ENCODE assay signal across 26 cellular contexts in the genomic region with DNA sequence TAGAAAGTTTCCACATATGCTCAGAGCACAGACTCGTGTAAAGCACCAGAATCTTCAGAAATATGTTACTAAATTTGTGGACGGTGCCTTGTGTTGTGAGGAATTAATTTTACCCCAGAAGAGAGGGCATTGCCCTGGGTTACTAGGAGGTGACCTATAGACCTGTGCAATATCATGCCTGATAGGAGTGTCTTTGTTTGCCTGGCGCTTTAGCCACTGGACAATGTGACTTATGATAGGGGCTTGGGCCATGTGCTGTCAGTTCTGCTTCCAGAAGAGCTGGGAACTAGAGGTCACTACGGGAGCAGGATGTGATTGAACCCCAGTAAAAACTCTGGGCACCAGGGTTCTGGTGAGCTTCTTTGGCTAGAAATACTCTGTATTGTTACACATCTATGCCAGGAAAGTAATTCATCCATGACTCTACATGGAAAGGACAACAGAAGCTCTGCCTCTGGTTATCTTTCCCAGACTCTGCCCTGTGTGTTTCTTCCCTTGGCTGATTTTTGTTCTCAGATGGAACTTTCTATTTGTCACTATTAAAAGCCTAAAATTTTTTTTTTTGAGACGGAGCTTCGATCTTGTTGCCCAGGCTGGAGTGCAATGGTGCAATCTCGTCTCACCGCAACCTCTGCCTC.
DNase-seq lines count a peak whose midpoint lies in the region; ATAC-seq and TF ChIP-seq lines count a peak whose summit lies in the region.
"Had no signal": no experiment of that assay in that cellular context is flagged by ENCODE, and none has a peak within 500 bp of the region (broad histone marks: within the 10 kb centered on the region; RNA-seq: fewer than 3 reads in every experiment).

No MANE protein-coding gene starts in this region.

- DNase-seq in GM23248 = no peak
- no peak for DNase-seq in Panc1 (ENCODE audit: low read depth, low spot score)
- peak; percentile 9 for DNase-seq in hepatocyte (ENCODE audit: low spot score)
- no peak for DNase-seq in nephron progenitor cell
- DNase-seq in psoas muscle = no peak
- no peak for DNase-seq in activated gamma-delta T cell treated with Interleukin-2 at 50 U/mL for 16 hours
- DNase-seq in dorsolateral prefrontal cortex = no peak
- DNase-seq: CD4-positive, CD25-positive, alpha-beta regulatory T cell; DMS53; KBM-7; MV-4-11; NCI-H1105; NCI-H1436 treated with DMSO at 0.1 percent for 48 hours; NCI-H187 treated with DMSO at 0.1 percent for 48 hours; NCI-H2171 treated with DMSO at 0.1 percent for 48 hours; NCI-H524 treated with DMSO at 0.1 percent for 48 hours; NCI-H82; NK-92 treated with Interleukin-12 subunit alpha and Interleukin-12 subunit beta, amount 100 ng/mL, for 24 hours; PC-9; Right ventricle myocardium superior; RPMI8226 had no signal

- intact Hi-C loops in Panc1 (cut with micrococcal nuclease; ENCODE audit: unreplicated experiment) (no loop called here), psoas muscle (cut with DNase I) (no loop called here), dorsolateral prefrontal cortex (cut with DNase I) (no loop called here)

- H3K4me1 ChIP-seq in GM23248 (ENCODE audit: insufficient read depth) (no peaks in the 10 kb centered on the region), Panc1 (ENCODE audit: control insufficient read depth, insufficient read depth, low read length) (no peaks in the 10 kb centered on the region), hepatocyte (ENCODE audit: insufficient read depth) (no peaks in the 10 kb centered on the region), psoas muscle (no peaks in the 10 kb centered on the region)
- H3K4me1 ChIP-seq: BLaER1, HAP-1, SJSA1 had no signal

- H3K27me3 ChIP-seq in GM23248 (replicated peaks; ENCODE audit: insufficient read depth) = no peaks in the 10 kb centered on the region
- no peaks in the 10 kb centered on the region for H3K27me3 ChIP-seq in Panc1 (ENCODE audit: control insufficient read depth, insufficient read depth, low read length)
- no peaks in the 10 kb centered on the region for H3K27me3 ChIP-seq in hepatocyte
- no peaks in the 10 kb centered on the region for H3K27me3 ChIP-seq in psoas muscle (ENCODE audit: insufficient read depth in 3 of 3, low read length in 2 of 3)
- H3K27me3 ChIP-seq in dorsolateral prefrontal cortex = no peaks in the 10 kb centered on the region
- H3K27me3 ChIP-seq: BLaER1, SJSA1 had no signal

- no peaks in the 10 kb centered on the region for H4K20me1 ChIP-seq in GM23248 (ENCODE audit: insufficient read depth)
- no peaks in the 10 kb centered on the region for H4K20me1 ChIP-seq in hepatocyte (ENCODE audit: insufficient read depth, poor library complexity, severe bottlenecking)
- H4K20me1 ChIP-seq: BLaER1 had no signal

- H3K4me3 Mint-ChIP-seq in nephron progenitor cell = no peak overlapping the region
- H3K4me3 Mint-ChIP-seq: CD4-positive, CD25-positive, alpha-beta regulatory T cell had no signal

- no peaks in the 10 kb centered on the region for H3K9me3 ChIP-seq in GM23248 (ENCODE audit: low read depth)
- H3K9me3 ChIP-seq in Panc1 (ENCODE audit: control insufficient read depth, insufficient read depth, low read depth, low read length) = no peaks in the 10 kb centered on the region
- no peaks in the 10 kb centered on the region for H3K9me3 ChIP-seq in hepatocyte (ENCODE audit: low read depth)
- H3K9me3 ChIP-seq in psoas muscle = no peaks in the 10 kb centered on the region
- H3K9me3 ChIP-seq: BLaER1, HAP-1, SJSA1 had no signal

- H3K79me2 ChIP-seq in GM23248 (ENCODE audit: insufficient read depth) (peaks cover 98% of the 10 kb centered on the region), hepatocyte (no peaks in the 10 kb centered on the region)

- TF ChIP-seq CTCF in Panc1 (IDR thresholded peaks at IDR 0.05) = no peak
- TF ChIP-seq CTCF in hepatocyte (IDR thresholded peaks at IDR 0.05; ENCODE audit: poor library complexity) = no peak
- no peak for TF ChIP-seq CTCF in nephron progenitor cell (IDR thresholded peaks at IDR 0.05)
- no peak for TF ChIP-seq CTCF in psoas muscle (IDR thresholded peaks at IDR 0.05)
- no peak for TF ChIP-seq CTCF in dorsolateral prefrontal cortex (IDR thresholded peaks at IDR 0.05 in 54 of 56, conservative IDR thresholded peaks at IDR 0.05 in 2 of 56; ENCODE audit: low read depth in 1 of 56, partially characterized antibody in 56 of 56)

- H3K27ac ChIP-seq in GM23248 (peak overlapping the region; percentile 16; the same call in 1 of the 2 replicates), Panc1 (ENCODE audit: low read length) (no peak overlapping the region), hepatocyte (no peak overlapping the region), psoas muscle (no peak overlapping the region), dorsolateral prefrontal cortex (no peak overlapping the region)
- H3K27ac ChIP-seq: BLaER1, HL-60, PC-9, SJSA1 had no signal

- peak overlapping the region; percentile 46 for H3K27ac Mint-ChIP-seq in nephron progenitor cell

- no peaks in the 10 kb centered on the region for H3K4me1 Mint-ChIP-seq in nephron progenitor cell

- H3K36me3 Mint-ChIP-seq in nephron progenitor cell (ENCODE audit: low read depth) = peaks cover 26% of the 10 kb centered on the region

- H3K4me3 ChIP-seq in GM23248 (no peak overlapping the region), Panc1 (ENCODE audit: low read depth in 2 of 2, low read length in 2 of 2) (no peak overlapping the region), hepatocyte (no peak overlapping the region), psoas muscle (no peak overlapping the region), dorsolateral prefrontal cortex (no peak overlapping the region)
- H3K4me3 ChIP-seq: BLaER1, HAP-1, PC-9, SJSA1 had no signal

- POLR2A ChIA-PET in Panc1 (lab: Charles Lee) = interaction anchor here (0.7 kb wide), 1 partner anchor 179 kb away, joined by 3 read pairs; no protein-coding TSS in a partner anchor

- H3K9me2 ChIP-seq in GM23248 (ENCODE audit: insufficient read depth) (no peaks in the 10 kb centered on the region), hepatocyte (replicated peaks; ENCODE audit: insufficient read depth) (no peaks in the 10 kb centered on the region)

- H3K9me3 Mint-ChIP-seq in nephron progenitor cell = no peaks in the 10 kb centered on the region
- H3K9me3 Mint-ChIP-seq: CD4-positive, CD25-positive, alpha-beta regulatory T cell had no signal

- H2AFZ ChIP-seq in GM23248 (no peak overlapping the region), hepatocyte (no peak overlapping the region)
- H2AFZ ChIP-seq: PC-9 had no signal

- no peaks in the 10 kb centered on the region for H3K27me3 Mint-ChIP-seq in nephron progenitor cell (ENCODE audit: low read depth, poor library complexity)
- H3K27me3 Mint-ChIP-seq: CD4-positive, CD25-positive, alpha-beta regulatory T cell had no signal

- no TSS peak for BruUV-seq in Panc1 (replicated peaks; lab: Mats Ljungman, UMichigan)

- ATAC-seq in Panc1 (peak; percentile 63; the same call in 1 of the 2 replicates), psoas muscle (no peak), HG03354 (IDR thresholded peaks at IDR 0.05; ENCODE audit: poor library complexity, severe bottlenecking, unreplicated experiment) (no peak)

- in situ Hi-C loops in GM23248 (cut with MboI) (no loop called here), Panc1 (cut with HindIII; ENCODE audit: low pct_unique_long_range_greater_than_20kb, low sequenced_read_pairs) (no loop called here)

- 86% methylated on average over 8 of the region's 8 CpGs for WGBS in GM23248 (ENCODE audit: low coverage in 1 of 2, low lambda C conversion rate in 2 of 2, missing lambda C conversion rate in 2 of 2), 2 experiments
- 85% methylated on average over 8 of the region's 8 CpGs for WGBS in hepatocyte (ENCODE audit: low lambda C conversion rate, missing lambda C conversion rate)
- 88 to 91% (median 89%) methylated on average over 8 of the region's 8 CpGs for WGBS in psoas muscle, 3 donors

- no peak overlapping the region for H3K4me2 ChIP-seq in GM23248 (ENCODE audit: unreplicated experiment)
- no peak overlapping the region for H3K4me2 ChIP-seq in hepatocyte
- H3K4me2 ChIP-seq: BLaER1, PC-9 had no signal

- CTCF ChIA-PET in Panc1 (lab: Charles Lee) = interaction anchor here (0.9 kb wide), 1 partner anchor 104 kb away, joined by 3 read pairs; no protein-coding TSS in a partner anchor

- H3K36me3 ChIP-seq in GM23248 (ENCODE audit: low read depth) (peaks cover 88% of the 10 kb centered on the region), Panc1 (ENCODE audit: control insufficient read depth, insufficient read depth, low read length) (peaks cover 32% of the 10 kb centered on the region), hepatocyte (replicated peaks; ENCODE audit: insufficient read depth, low read depth) (no peaks in the 10 kb centered on the region), psoas muscle (ENCODE audit: insufficient read depth in 1 of 2, low read depth in 1 of 2) (peaks cover 0 to 59% of the 10 kb centered on the region in 2 donors)
- H3K36me3 ChIP-seq: HAP-1 had no signal

- H3K9ac ChIP-seq in GM23248 = peak overlapping the region; percentile 14; the same call in 1 of the 2 replicates
- H3K9ac ChIP-seq: BLaER1 had no signal

- peaks cover 100% of the 10 kb centered on the region for H3F3A ChIP-seq in GM23248 (ENCODE audit: insufficient read depth)
